In the genomic region with DNA sequence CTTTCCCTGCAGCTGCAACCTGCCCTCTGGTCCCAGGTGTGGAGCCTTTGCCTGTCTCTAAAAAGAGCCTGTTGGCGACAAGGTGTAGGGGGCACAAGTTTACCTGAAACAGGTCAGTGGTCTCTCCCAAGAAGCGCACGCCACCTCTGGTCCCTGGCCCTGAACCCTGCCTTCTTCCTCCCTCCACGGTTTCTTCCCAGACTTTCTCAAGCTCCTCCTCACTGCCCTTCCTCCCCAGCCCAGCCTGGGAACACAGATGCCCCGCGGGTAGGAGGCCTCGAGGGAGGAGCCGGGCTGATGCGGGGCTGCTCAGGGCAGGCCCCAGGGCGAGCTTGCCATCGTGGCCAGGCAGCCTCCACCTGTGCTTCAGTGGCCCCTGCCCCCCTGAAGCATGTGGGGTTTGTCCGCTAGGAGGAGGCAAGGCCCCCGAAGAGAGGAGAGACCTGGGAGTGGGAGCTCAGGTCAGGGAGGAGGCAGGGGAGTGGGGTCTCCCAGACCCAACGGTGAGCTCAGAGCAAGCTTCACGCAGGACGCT, we compare ENCODE assay signal across 1 cellular context.
TF ChIP-seq lines count a peak whose summit lies in the region.

No MANE protein-coding gene starts in this region.

TF ChIP-seq in GM23338, 12 proteins besides CTCF, POLR2A, EP300 and RAD21 (continued from another document):
- TF ChIP-seq, protein P1, sequence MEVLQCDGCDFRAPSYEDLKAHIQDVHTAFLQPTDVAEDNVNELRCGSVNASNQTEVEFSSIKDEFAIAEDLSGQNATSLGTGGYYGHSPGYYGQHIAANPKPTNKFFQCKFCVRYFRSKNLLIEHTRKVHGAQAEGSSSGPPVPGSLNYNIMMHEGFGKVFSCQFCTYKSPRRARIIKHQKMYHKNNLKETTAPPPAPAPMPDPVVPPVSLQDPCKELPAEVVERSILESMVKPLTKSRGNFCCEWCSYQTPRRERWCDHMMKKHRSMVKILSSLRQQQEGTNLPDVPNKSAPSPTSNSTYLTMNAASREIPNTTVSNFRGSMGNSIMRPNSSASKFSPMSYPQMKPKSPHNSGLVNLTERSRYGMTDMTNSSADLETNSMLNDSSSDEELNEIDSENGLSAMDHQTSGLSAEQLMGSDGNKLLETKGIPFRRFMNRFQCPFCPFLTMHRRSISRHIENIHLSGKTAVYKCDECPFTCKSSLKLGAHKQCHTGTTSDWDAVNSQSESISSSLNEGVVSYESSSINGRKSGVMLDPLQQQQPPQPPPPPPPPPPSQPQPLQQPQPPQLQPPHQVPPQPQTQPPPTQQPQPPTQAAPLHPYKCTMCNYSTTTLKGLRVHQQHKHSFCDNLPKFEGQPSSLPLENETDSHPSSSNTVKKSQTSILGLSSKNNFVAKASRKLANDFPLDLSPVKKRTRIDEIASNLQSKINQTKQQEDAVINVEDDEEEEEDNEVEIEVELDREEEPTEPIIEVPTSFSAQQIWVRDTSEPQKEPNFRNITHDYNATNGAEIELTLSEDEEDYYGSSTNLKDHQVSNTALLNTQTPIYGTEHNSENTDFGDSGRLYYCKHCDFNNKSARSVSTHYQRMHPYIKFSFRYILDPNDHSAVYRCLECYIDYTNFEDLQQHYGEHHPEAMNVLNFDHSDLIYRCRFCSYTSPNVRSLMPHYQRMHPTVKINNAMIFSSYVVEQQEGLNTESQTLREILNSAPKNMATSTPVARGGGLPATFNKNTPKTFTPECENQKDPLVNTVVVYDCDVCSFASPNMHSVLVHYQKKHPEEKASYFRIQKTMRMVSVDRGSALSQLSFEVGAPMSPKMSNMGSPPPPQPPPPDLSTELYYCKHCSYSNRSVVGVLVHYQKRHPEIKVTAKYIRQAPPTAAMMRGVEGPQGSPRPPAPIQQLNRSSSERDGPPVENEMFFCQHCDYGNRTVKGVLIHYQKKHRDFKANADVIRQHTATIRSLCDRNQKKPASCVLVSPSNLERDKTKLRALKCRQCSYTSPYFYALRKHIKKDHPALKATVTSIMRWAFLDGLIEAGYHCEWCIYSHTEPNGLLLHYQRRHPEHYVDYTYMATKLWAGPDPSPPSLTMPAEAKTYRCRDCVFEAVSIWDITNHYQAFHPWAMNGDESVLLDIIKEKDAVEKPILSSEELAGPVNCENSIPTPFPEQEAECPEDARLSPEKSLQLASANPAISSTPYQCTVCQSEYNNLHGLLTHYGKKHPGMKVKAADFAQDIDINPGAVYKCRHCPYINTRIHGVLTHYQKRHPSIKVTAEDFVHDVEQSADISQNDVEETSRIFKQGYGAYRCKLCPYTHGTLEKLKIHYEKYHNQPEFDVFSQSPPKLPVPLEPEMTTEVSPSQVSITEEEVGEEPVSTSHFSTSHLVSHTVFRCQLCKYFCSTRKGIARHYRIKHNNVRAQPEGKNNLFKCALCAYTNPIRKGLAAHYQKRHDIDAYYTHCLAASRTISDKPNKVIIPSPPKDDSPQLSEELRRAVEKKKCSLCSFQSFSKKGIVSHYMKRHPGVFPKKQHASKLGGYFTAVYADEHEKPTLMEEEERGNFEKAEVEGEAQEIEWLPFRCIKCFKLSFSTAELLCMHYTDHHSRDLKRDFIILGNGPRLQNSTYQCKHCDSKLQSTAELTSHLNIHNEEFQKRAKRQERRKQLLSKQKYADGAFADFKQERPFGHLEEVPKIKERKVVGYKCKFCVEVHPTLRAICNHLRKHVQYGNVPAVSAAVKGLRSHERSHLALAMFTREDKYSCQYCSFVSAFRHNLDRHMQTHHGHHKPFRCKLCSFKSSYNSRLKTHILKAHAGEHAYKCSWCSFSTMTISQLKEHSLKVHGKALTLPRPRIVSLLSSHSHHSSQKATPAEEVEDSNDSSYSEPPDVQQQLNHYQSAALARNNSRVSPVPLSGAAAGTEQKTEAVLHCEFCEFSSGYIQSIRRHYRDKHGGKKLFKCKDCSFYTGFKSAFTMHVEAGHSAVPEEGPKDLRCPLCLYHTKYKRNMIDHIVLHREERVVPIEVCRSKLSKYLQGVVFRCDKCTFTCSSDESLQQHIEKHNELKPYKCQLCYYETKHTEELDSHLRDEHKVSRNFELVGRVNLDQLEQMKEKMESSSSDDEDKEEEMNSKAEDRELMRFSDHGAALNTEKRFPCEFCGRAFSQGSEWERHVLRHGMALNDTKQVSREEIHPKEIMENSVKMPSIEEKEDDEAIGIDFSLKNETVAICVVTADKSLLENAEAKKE (CRISPR knock-in tag; IDR thresholded peaks at IDR 0.05), result no peak
